In the genomic region with DNA sequence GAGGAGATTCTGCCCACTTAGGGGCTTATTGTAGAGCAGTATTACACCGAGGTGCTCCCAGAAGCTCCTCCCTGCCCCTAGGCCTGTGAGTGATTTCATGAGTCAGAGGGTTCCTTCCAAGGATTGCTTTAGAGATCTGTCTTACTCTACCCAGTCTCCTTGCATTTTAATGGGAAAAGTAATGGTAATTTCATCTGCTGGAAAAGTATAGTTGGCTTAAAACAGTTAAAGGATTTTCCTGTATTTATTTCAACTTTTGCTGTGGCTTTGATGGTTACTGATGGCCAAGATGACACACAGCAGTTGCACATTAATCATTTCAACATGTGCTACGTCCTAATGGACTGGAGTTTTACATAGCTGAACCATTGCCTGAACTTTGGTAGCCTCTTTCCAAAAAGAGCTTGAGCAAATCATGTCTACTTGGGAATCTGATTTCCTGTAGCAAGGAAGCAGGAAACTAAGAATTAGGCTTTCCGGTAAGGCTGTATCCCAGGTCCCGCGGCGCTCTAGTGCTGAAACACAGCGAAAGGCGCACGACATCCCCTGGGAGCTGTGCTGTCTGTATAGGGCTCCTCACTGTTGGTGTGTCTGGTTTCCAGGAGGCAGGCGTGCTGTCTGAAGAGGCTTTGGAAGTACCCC, we compare ENCODE assay signal across 9 cellular contexts. TPM values are rescaled to one million over a fixed set of nuclear protein-coding genes. Genes with fewer than 3 reads are reported as not detected.
DNase-seq lines count a peak whose midpoint lies in the region; ATAC-seq and TF ChIP-seq lines count a peak whose summit lies in the region.
"Had no signal": no experiment of that assay in that cellular context is flagged by ENCODE, and none has a peak within 500 bp of the region (broad histone marks: within the 10 kb centered on the region; RNA-seq: fewer than 3 reads in every experiment).

No MANE protein-coding gene starts in this region.

- H3K36me3 Mint-ChIP-seq in endothelial cell (ENCODE audit: low read depth, unreplicated experiment): peaks cover 3% of the 10 kb centered on the region

- H3K27me3 Mint-ChIP-seq in endothelial cell (ENCODE audit: unreplicated experiment): peaks cover 3% of the 10 kb centered on the region

- TF ChIP-seq CTCF in endothelial cell (IDR thresholded peaks at IDR 0.05; ENCODE audit: unreplicated experiment) (no peak), neutrophil (IDR thresholded peaks at IDR 0.05) (no peak)

- no peaks in the 10 kb centered on the region for H3K9me3 ChIP-seq in neutrophil

- no peak for ATAC-seq in GM19324 (IDR thresholded peaks at IDR 0.05; ENCODE audit: low FRiP score, unreplicated experiment)

- no peaks in the 10 kb centered on the region for H3K36me3 ChIP-seq in neutrophil

- H3K4me1 ChIP-seq in neutrophil (ENCODE audit: control insufficient read depth in 1 of 2, insufficient read depth in 1 of 2, low read depth in 1 of 2, low read length in 1 of 2): peaks cover 51 to 65% of the 10 kb centered on the region in 2 experiments

- peaks cover 3% of the 10 kb centered on the region for H3K27me3 ChIP-seq in neutrophil

- H3K27ac Mint-ChIP-seq in endothelial cell (ENCODE audit: unreplicated experiment): peak overlapping the region; percentile 11

- peak overlapping the region; percentile 60 for H3K4me3 Mint-ChIP-seq in endothelial cell (ENCODE audit: unreplicated experiment)

- DNase-seq in GM04504 (ENCODE audit: low read depth) (peak; percentile 73), NCI-H226 (peak; percentile 68), endothelial cell (ENCODE audit: low spot score) (peak; percentile 18), NCI-H345 (lab: John Stamatoyannopoulos, UW) (no peak), NCI-H2081 treated with DMSO at 0.1 percent for 48 hours (lab: John Stamatoyannopoulos, UW) (no peak)
- DNase-seq: NCI-H1092, SW 1271 had no signal

- peak overlapping the region; percentile 85 to 88 for H3K4me3 ChIP-seq in neutrophil (ENCODE audit: low read depth in 1 of 2, low read length in 1 of 2)

- peaks cover 12% of the 10 kb centered on the region for H3K4me1 Mint-ChIP-seq in endothelial cell (ENCODE audit: unreplicated experiment)

- no peaks in the 10 kb centered on the region for H3K9me3 Mint-ChIP-seq in endothelial cell (ENCODE audit: unreplicated experiment)

- H3K27ac ChIP-seq in neutrophil: peak overlapping the region; percentile 85

RNA-seq across cellular contexts. Expression of gene PGPEP1L, which starts 9.2 kb away (rescaled TPM):
- not detected for total RNA-seq in endothelial cell (ENCODE audit: unreplicated experiment)

Comparison
In these comparisons a context has a peak if more than half of its experiments do, and no peak if none do; other contexts are left out.
1. DNase-seq: peak in GM04504 (single experiment), NCI-H226 (single experiment) and endothelial cell (single experiment); none in NCI-H345 (single experiment) and NCI-H2081 treated with DMSO at 0.1 percent for 48 hours (single experiment).